ENCODE assay signal across 17 cellular contexts in genomic region chr18:69674921-69675405, GRCh38.
"Had no signal": no experiment of that assay in that cellular context is flagged by ENCODE, and none has a peak within 500 bp of the region (broad histone marks: within the 10 kb centered on the region; RNA-seq: fewer than 3 reads in every experiment).

No MANE protein-coding gene starts in this region.

- H3K27me3 ChIP-seq: ascending aorta, esophagus squamous epithelium, tibial nerve had no signal

- ATAC-seq: activated CD8-positive, alpha-beta T cell treated with anti-CD3 and anti-CD28 coated beads, Interleukin-2, amount 10 ng/mL, durations not matched to agents 7 days and 5 days; activated T-cell treated with anti-CD3 and anti-CD28 coated beads, Interleukin-2, amount 50 U/mL, for 4 hours; effector memory CD8-positive, alpha-beta T cell; left ventricle myocardium superior; right cardiac atrium had no signal

- H3K36me3 ChIP-seq: ascending aorta, esophagus squamous epithelium, prostate gland, tibial nerve had no signal

- H3K9me3 ChIP-seq: ascending aorta, prostate gland, tibial nerve had no signal

- DNase-seq: activated CD4-positive, alpha-beta T cell treated with anti-CD3 and anti-CD28 coated beads, Interleukin-2, amount 10 ng/mL, durations not matched to agents 7 days and 5 days; activated CD8-positive, alpha-beta memory T cell treated with anti-CD3 and anti-CD28 coated beads, Interleukin-2, amount 50 U/mL, for 4 hours; activated CD8-positive, alpha-beta T cell treated with anti-CD3 and anti-CD28 coated beads, Interleukin-2, amount 10 ng/mL, durations not matched to agents 7 days and 5 days; activated naive CD4-positive, alpha-beta T cell treated with anti-CD3 and anti-CD28 coated beads for 36 hours; activated T-cell treated with anti-CD3 and anti-CD28 coated beads, Interleukin-2, amount 50 U/mL, for 4 hours; dermis blood vessel endothelial cell; effector memory CD8-positive, alpha-beta T cell; esophagus squamous epithelium; immature natural killer cell; kidney glomerular epithelial cell; left ventricle myocardium superior; right cardiac atrium; stimulated activated naive CD8-positive, alpha-beta T cell treated with anti-CD3 and anti-CD28 coated beads, Interleukin-15, Interleukin-2, amounts not matched to agents 100 U/mL and 50 U/mL, for 24 hours; substantia nigra had no signal

- H3K4me3 ChIP-seq: ascending aorta, esophagus squamous epithelium, prostate gland had no signal

- H3K4me1 ChIP-seq: ascending aorta, esophagus squamous epithelium, prostate gland had no signal

- H3K27ac ChIP-seq: ascending aorta, esophagus squamous epithelium, prostate gland had no signal
